In the genomic region with DNA sequence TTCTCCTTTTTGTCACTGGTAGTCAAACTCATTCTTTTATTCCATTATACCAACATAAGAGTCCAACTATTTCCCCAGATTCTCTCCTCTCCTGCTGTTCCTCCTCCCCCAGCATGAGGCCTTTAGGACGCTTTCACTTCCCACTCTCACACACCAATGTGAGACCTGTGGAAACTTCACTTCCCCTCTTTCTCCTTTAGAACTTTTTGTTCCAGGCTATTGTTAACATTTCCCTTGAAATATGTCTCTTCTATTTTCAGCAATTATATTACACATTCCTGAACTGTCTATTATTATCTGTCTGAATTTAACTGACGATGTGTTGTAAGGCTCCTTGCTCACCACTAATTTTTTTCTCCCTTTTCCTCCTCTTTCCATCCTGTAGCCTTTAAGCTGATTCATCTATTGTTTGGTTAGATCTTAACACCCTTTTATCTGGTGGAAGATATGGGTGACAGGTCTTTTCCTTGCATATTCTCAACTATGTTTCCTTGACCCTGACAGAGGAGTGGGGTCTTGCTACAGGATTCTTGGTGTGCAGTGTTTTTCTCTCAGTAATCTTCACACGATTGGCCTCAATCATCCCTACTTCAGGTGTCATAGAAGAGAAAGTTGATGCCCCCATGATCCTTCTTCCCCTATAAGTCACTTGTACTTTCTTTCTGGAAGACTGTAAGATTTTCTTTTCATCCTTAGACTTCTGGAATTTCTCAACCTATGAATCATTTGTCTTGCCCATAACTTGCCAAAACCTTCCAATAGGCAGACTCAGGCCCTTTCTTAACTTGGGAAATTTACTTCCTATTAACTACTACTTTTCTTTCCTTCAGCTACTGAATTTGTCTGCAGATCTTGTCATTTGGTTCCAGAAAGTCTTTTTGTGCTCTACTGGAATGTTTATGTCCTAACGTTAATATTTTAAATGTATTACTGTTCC, we compare ENCODE assay signal across 21 cellular contexts. TPM values are rescaled to one million over a fixed set of nuclear protein-coding genes. Genes with fewer than 3 reads are reported as not detected.
DNase-seq lines count a peak whose midpoint lies in the region; ATAC-seq and TF ChIP-seq lines count a peak whose summit lies in the region.
"Had no signal": no experiment of that assay in that cellular context is flagged by ENCODE, and none has a peak within 500 bp of the region (broad histone marks: within the 10 kb centered on the region; RNA-seq: fewer than 3 reads in every experiment).

No MANE protein-coding gene starts in this region.

- TF ChIP-seq POLR2A in NB4 (IDR thresholded peaks at IDR 0.05; ENCODE audit: extremely low read depth, insufficient read length), result no peak
- no peak for TF ChIP-seq POLR2A in suprapubic skin (IDR thresholded peaks at IDR 0.05)

- H3K27me3 ChIP-seq in lung (ENCODE audit: control insufficient read depth, insufficient read depth), result no peaks in the 10 kb centered on the region
- H3K27me3 ChIP-seq in suprapubic skin, result no peaks in the 10 kb centered on the region

- TF ChIP-seq EP300 in suprapubic skin (IDR thresholded peaks at IDR 0.05), result no peak

- H3K9me3 ChIP-seq in lung (ENCODE audit: control insufficient read depth in 2 of 2, insufficient read depth in 1 of 2, low read length in 1 of 2) (no peaks in the 10 kb centered on the region), suprapubic skin (no peaks in the 10 kb centered on the region)

- TF ChIP-seq CTCF in NB4 (IDR thresholded peaks at IDR 0.05; ENCODE audit: low read depth, low read length), result no peak
- no peak for TF ChIP-seq CTCF in cardiac fibroblast (IDR thresholded peaks at IDR 0.05; ENCODE audit: low read depth, low read length)
- TF ChIP-seq CTCF in lung (IDR thresholded peaks at IDR 0.05; ENCODE audit: control extremely low read depth, extremely low read depth), result no peak
- no peak for TF ChIP-seq CTCF in suprapubic skin (IDR thresholded peaks at IDR 0.05)

- no peaks in the 10 kb centered on the region for H3K36me3 ChIP-seq in lung (ENCODE audit: control insufficient read depth in 2 of 2, insufficient read depth in 2 of 2, low read length in 2 of 2)
- H3K36me3 ChIP-seq in suprapubic skin, result no peaks in the 10 kb centered on the region

- peaks cover 5 to 14% of the 10 kb centered on the region in 2 donors for H3K4me1 ChIP-seq in lung (ENCODE audit: control insufficient read depth in 2 of 2, insufficient read depth in 2 of 2, low read length in 2 of 2)
- peaks cover 22% of the 10 kb centered on the region for H3K4me1 ChIP-seq in suprapubic skin

- H3K4me3 ChIP-seq in NB4 (ENCODE audit: low read depth, low read length), result no peak overlapping the region
- H3K4me3 ChIP-seq in cardiac fibroblast (replicated peaks in 1 of 2; ENCODE audit: low read depth in 2 of 2, low read length in 2 of 2), result no peak overlapping the region
- H3K4me3 ChIP-seq in lung, result no peak overlapping the region
- no peak overlapping the region for H3K4me3 ChIP-seq in suprapubic skin
- H3K4me3 ChIP-seq: coronary artery had no signal

- H3K27ac ChIP-seq in lung (ENCODE audit: low read depth in 1 of 2, low read length in 1 of 2) (no peak overlapping the region), suprapubic skin (no peak overlapping the region)
- H3K27ac ChIP-seq: RWPE1 had no signal

- ATAC-seq in lung (ENCODE audit: insufficient read depth, low FRiP score), result peak; percentile 24
- no peak for ATAC-seq in GM19324 (IDR thresholded peaks at IDR 0.05; ENCODE audit: low FRiP score, unreplicated experiment)
- ATAC-seq: activated naive CD8-positive, alpha-beta T cell treated with anti-CD3 and anti-CD28 coated beads, Interleukin-2, amount 50 U/mL, for 24 hours; esophagus mucosa; HCT116 had no signal

- peak; percentile 66 for DNase-seq in Ammon's horn (ENCODE audit: low spot score)
- DNase-seq in NB4 (ENCODE audit: low read depth), result peak; percentile 54
- DNase-seq in cardiac fibroblast (ENCODE audit: low read depth in 2 of 2), result peak; percentile 68 to 78
- no peak for DNase-seq in lung (ENCODE audit: low spot score)
- DNase-seq in NAMALWA (ENCODE audit: low spot score), result no peak
- no peak for DNase-seq in activated CD4-positive, CD25-positive, alpha-beta regulatory T cell treated with anti-CD3 and anti-CD28 coated beads, Interleukin-2, amount 50 U/mL, for 72 hours
- DNase-seq in suprapubic skin (ENCODE audit: low spot score in 2 of 2), result no peak
- DNase-seq: activated CD4-positive, alpha-beta T cell treated with anti-CD3 and anti-CD28 coated beads, Interleukin-2, amount 10 ng/mL, durations not matched to agents 24 days and 14 days; activated naive CD8-positive, alpha-beta T cell treated with anti-CD3 and anti-CD28 coated beads, Interleukin-2, amount 50 U/mL, for 24 hours; activated T-cell treated with anti-CD3 and anti-CD28 coated beads, Interleukin-2, amount 50 U/mL, for 24 hours; DMS53; KG1; mesenchymal stem cell; NCI-H1694 treated with DMSO at 0.1 percent for 48 hours; NCI-H526; stimulated activated naive B cell treated with anti-CD40 and anti-IgM and Interleukin-4, amounts not matched to agents 10 μg/mL and 1 μg/mL and 100 μg/mL, for 72 hours had no signal

- WGBS in lung, 2 donors, result 63 to 71% methylated on average over 4 of the region's 4 CpGs
- whole genome bisulfite sequencing in suprapubic skin, result 80% methylated on average over 4 of the region's 4 CpGs

RNA-seq across cellular contexts. Expression of a gene that starts 5.9 kb away (rescaled TPM):
- 1 to 10 TPM; 1.2 to 3.5 TPM for total RNA-seq in lung
- polyA plus RNA-seq in lung, result 1 to 10 TPM in 1 of 2 donors, under 1 TPM in 1; 0.37 to 9.6 TPM
- 1 to 10 TPM; 2.7 to 6.8 (median 5.6) TPM for total RNA-seq in suprapubic skin
- total RNA-seq: esophagus mucosa had no signal

RNA-seq across cellular contexts. Expression of a gene that starts 9.0 kb away (rescaled TPM):
- total RNA-seq in lung (10 to 100 TPM in 1 of 2 donors, under 1 TPM in 1; 0.82 to 75.8 TPM), suprapubic skin (1 to 10 TPM; 4.2 to 6.0 (median 4.7) TPM)
- 10 to 100 TPM in 1 of 2 donors, 1 to 10 TPM in 1; 6.2 to 10.5 TPM for polyA plus RNA-seq in lung
- total RNA-seq: activated CD4-positive, alpha-beta T cell treated with anti-CD3 and anti-CD28 coated beads, Interleukin-2, amount 10 ng/mL, durations not matched to agents 24 days and 14 days had no signal

Comparison
In these comparisons a context has a peak if more than half of its experiments do, and no peak if none do; other contexts are left out.
1. DNase-seq: peak in Ammon's horn (single experiment), NB4 (single experiment) and cardiac fibroblast (2 of 2); none in lung (single experiment), NAMALWA (single experiment), activated CD4-positive, CD25-positive, alpha-beta regulatory T cell treated with anti-CD3 and anti-CD28 coated beads, Interleukin-2, amount 50 U/mL, for 72 hours (single experiment) and suprapubic skin (0 of 2).